ENCODE assay signal across 8 cellular contexts in genomic region chr21:46097826-46098286, GRCh38. TPM values are rescaled to one million over a fixed set of nuclear protein-coding genes. Genes with fewer than 3 reads are reported as not detected.
DNase-seq lines count a peak whose midpoint lies in the region; ATAC-seq and TF ChIP-seq lines count a peak whose summit lies in the region.

TSS of gene COL6A2 (plus strand) at chr21:46098112.

- peak in 1 of 2 experiments; percentile 6 for TF ChIP-seq CTCF in Caco-2 (IDR thresholded peaks at IDR 0.05; ENCODE audit: insufficient read depth in 1 of 2, low read depth in 1 of 2, low read length in 1 of 2, severe bottlenecking in 1 of 2, unreplicated experiment in 1 of 2)
- peak; percentile 12 for TF ChIP-seq CTCF in fibroblast of villous mesenchyme (IDR thresholded peaks at IDR 0.05; ENCODE audit: insufficient read depth, low read depth, low read length)
- TF ChIP-seq CTCF in neural progenitor cell (IDR thresholded peaks at IDR 0.05) = peak; percentile 35

- no peaks in the 10 kb centered on the region for H3K4me1 Mint-ChIP-seq in Caco-2 (ENCODE audit: low read depth, unreplicated experiment)
- H3K4me1 Mint-ChIP-seq in activated T-helper 2 cell treated with anti-CD3 and anti-CD28 coated beads, Interferon-gamma antibody, Interleukin-2, Interleukin-4, amounts not matched to agents 10 μg/mL and 5 μg/mL and 100 μg/mL, durations not matched to agents 14 hours and 24 hours and 36 hours (ENCODE audit: low read depth) = no peaks in the 10 kb centered on the region
- peaks cover 5% of the 10 kb centered on the region for H3K4me1 Mint-ChIP-seq in neural progenitor cell

- peak within 1 kb of the TSS; percentile 80 for H3K4me2 ChIP-seq in neural progenitor cell

- peaks cover 3% of the 10 kb centered on the region for H3K27me3 Mint-ChIP-seq in Caco-2 (ENCODE audit: insufficient read depth, unreplicated experiment)
- peaks cover 36% of the 10 kb centered on the region for H3K27me3 Mint-ChIP-seq in activated T-helper 2 cell treated with anti-CD3 and anti-CD28 coated beads, Interferon-gamma antibody, Interleukin-2, Interleukin-4, amounts not matched to agents 10 μg/mL and 5 μg/mL and 100 μg/mL, durations not matched to agents 14 hours and 24 hours and 36 hours (ENCODE audit: low read depth)
- H3K27me3 Mint-ChIP-seq in neural progenitor cell (ENCODE audit: insufficient read depth, low read depth) = peaks cover 13% of the 10 kb centered on the region

- intact Hi-C loops in Caco-2 (cut with micrococcal nuclease; ENCODE audit: unreplicated experiment) = loop anchor here (5.0 kb wide), 1 partner anchor 126 kb away; no protein-coding TSS in a partner anchor
- intact Hi-C loops in activated T-helper 2 cell treated with anti-CD3 and anti-CD28 coated beads, Interferon-gamma antibody, Interleukin-2, Interleukin-4, amounts not matched to agents 10 μg/mL and 5 μg/mL and 100 μg/mL, durations not matched to agents 14 hours and 24 hours and 36 hours (cut with micrococcal nuclease) = loop anchor here (2.0 kb wide), 1 partner anchor 125 kb away; no protein-coding TSS in a partner anchor

- H3K27ac ChIP-seq in neural progenitor cell (no peak within 1 kb of the TSS), thymus (ENCODE audit: low read depth) (peak within 1 kb of the TSS; percentile 46)

- no peak within 1 kb of the TSS for H3K27ac Mint-ChIP-seq in Caco-2 (ENCODE audit: unreplicated experiment)
- H3K27ac Mint-ChIP-seq in activated T-helper 2 cell treated with anti-CD3 and anti-CD28 coated beads, Interferon-gamma antibody, Interleukin-2, Interleukin-4, amounts not matched to agents 10 μg/mL and 5 μg/mL and 100 μg/mL, durations not matched to agents 14 hours and 24 hours and 36 hours = no peak within 1 kb of the TSS
- peak within 1 kb of the TSS; percentile 22 for H3K27ac Mint-ChIP-seq in neural progenitor cell

- H3K36me3 Mint-ChIP-seq in Caco-2 (ENCODE audit: insufficient read depth, unreplicated experiment) = no peaks in the 10 kb centered on the region
- H3K36me3 Mint-ChIP-seq in activated T-helper 2 cell treated with anti-CD3 and anti-CD28 coated beads, Interferon-gamma antibody, Interleukin-2, Interleukin-4, amounts not matched to agents 10 μg/mL and 5 μg/mL and 100 μg/mL, durations not matched to agents 14 hours and 24 hours and 36 hours (ENCODE audit: low read depth) = no peaks in the 10 kb centered on the region
- H3K36me3 Mint-ChIP-seq in neural progenitor cell = peaks cover 11% of the 10 kb centered on the region

- no peaks in the 10 kb centered on the region for H3F3A ChIP-seq in neural progenitor cell (ENCODE audit: low read depth)

- 2% methylated on average over 58 of the region's 58 CpGs for whole genome bisulfite sequencing in thymus

- no peak within 1 kb of the TSS for H3K9ac ChIP-seq in neural progenitor cell

- H3K36me3 ChIP-seq in Caco-2 (ENCODE audit: control insufficient read depth, insufficient read depth, low read length) = no peaks in the 10 kb centered on the region
- no peaks in the 10 kb centered on the region for H3K36me3 ChIP-seq in neural progenitor cell
- H3K36me3 ChIP-seq in thymus (ENCODE audit: control insufficient read depth, insufficient read depth) = no peaks in the 10 kb centered on the region

- H3K4me1 ChIP-seq in Caco-2 = no peaks in the 10 kb centered on the region
- H3K4me1 ChIP-seq in neural progenitor cell = no peaks in the 10 kb centered on the region
- H3K4me1 ChIP-seq in thymus (ENCODE audit: control insufficient read depth, insufficient read depth, low read length) = peaks cover 2% of the 10 kb centered on the region

- BruUV-seq in Caco-2 (replicated peaks; lab: Mats Ljungman, UMichigan) = no TSS peak

- no peak for ATAC-seq in HG03565 (IDR thresholded peaks at IDR 0.05; ENCODE audit: unreplicated experiment)

- no peaks in the 10 kb centered on the region; the same call in 1 of the 2 replicates for H3K27me3 ChIP-seq in Caco-2 (replicated peaks; ENCODE audit: control insufficient read depth, insufficient read depth, low read length)
- H3K27me3 ChIP-seq in neural progenitor cell = peaks cover 60% of the 10 kb centered on the region
- peaks cover 36% of the 10 kb centered on the region for H3K27me3 ChIP-seq in thymus (ENCODE audit: control insufficient read depth, insufficient read depth)

- H3K9me3 Mint-ChIP-seq in Caco-2 (ENCODE audit: unreplicated experiment) (peaks cover 8% of the 10 kb centered on the region), neural progenitor cell (peaks cover 24% of the 10 kb centered on the region)
- H3K9me3 Mint-ChIP-seq in activated T-helper 2 cell treated with anti-CD3 and anti-CD28 coated beads, Interferon-gamma antibody, Interleukin-2, Interleukin-4, amounts not matched to agents 10 μg/mL and 5 μg/mL and 100 μg/mL, durations not matched to agents 14 hours and 24 hours and 36 hours = peaks cover 9% of the 10 kb centered on the region

- H3K4me3 ChIP-seq in Caco-2 (ENCODE audit: low read depth, low read length) = peak within 1 kb of the TSS; percentile 50
- H3K4me3 ChIP-seq in fibroblast of villous mesenchyme (ENCODE audit: low read depth, low read length) = peak within 1 kb of the TSS; percentile 88
- H3K4me3 ChIP-seq in neural progenitor cell = peak within 1 kb of the TSS; percentile 73
- H3K4me3 ChIP-seq in thymus (ENCODE audit: low read length) = peak within 1 kb of the TSS; percentile 55

- peak within 1 kb of the TSS; percentile 43 for H3K4me3 Mint-ChIP-seq in Caco-2 (ENCODE audit: unreplicated experiment)
- H3K4me3 Mint-ChIP-seq in activated T-helper 2 cell treated with anti-CD3 and anti-CD28 coated beads, Interferon-gamma antibody, Interleukin-2, Interleukin-4, amounts not matched to agents 10 μg/mL and 5 μg/mL and 100 μg/mL, durations not matched to agents 14 hours and 24 hours and 36 hours (ENCODE audit: low read depth) = peak within 1 kb of the TSS; percentile 54
- H3K4me3 Mint-ChIP-seq in neural progenitor cell = peak within 1 kb of the TSS; percentile 83

- H2AFZ ChIP-seq in neural progenitor cell (replicated peaks) = peak within 1 kb of the TSS; percentile 91

- H3K79me2 ChIP-seq in neural progenitor cell (ENCODE audit: low read depth) = no peaks in the 10 kb centered on the region

- POLR2A ChIA-PET in Caco-2 (lab: Charles Lee) = no interaction called here

- DNase-seq in Caco-2 = peak; percentile 41 to 68
- peak; percentile 19 for DNase-seq in NCI-H460 (ENCODE audit: extremely low read depth, low read depth)
- DNase-seq in activated T-helper 2 cell treated with anti-CD3 and anti-CD28 coated beads, Interferon-gamma antibody, Interleukin-2, Interleukin-4, amounts not matched to agents 10 μg/mL and 5 μg/mL and 100 μg/mL, durations not matched to agents 14 hours and 24 hours and 36 hours (ENCODE audit: low spot score) = peak; percentile 39
- DNase-seq in fibroblast of villous mesenchyme (ENCODE audit: low read depth) = peak; percentile 74
- peak; percentile 84 for DNase-seq in neural progenitor cell (ENCODE audit: low spot score)
- no peak for DNase-seq in DMS114 treated with DMSO at 0.1 percent for 48 hours (lab: John Stamatoyannopoulos, UW; ENCODE audit: unreplicated experiment)

- CTCF ChIA-PET in Caco-2 (lab: Charles Lee) = no interaction called here

- no peaks in the 10 kb centered on the region for H4K20me1 ChIP-seq in neural progenitor cell (ENCODE audit: low read depth)

- peaks cover 10% of the 10 kb centered on the region; the same call in 1 of the 2 replicates for H3K9me3 ChIP-seq in Caco-2
- peaks cover 8% of the 10 kb centered on the region for H3K9me3 ChIP-seq in neural progenitor cell (ENCODE audit: low read depth)
- H3K9me3 ChIP-seq in thymus (ENCODE audit: control insufficient read depth) = no peaks in the 10 kb centered on the region

RNA-seq across cellular contexts. Expression of gene COL6A2, which starts in this region (rescaled TPM):
- total RNA-seq in Caco-2 (2022) (8.8 and 11.1 TPM in 2 replicates), fibroblast of villous mesenchyme (487 and 812 TPM in 2 replicates), neural progenitor cell (ENCODE audit: low replicate concordance) (5.2 and 22.8 TPM in 2 replicates)
- total RNA-seq in NCI-H460 (2014; rRNA removed; shearing (Covaris generic)) = 3.6 and 4.0 TPM in 2 replicates
- polyA plus RNA-seq in NCI-H460 (2014; cell fraction: nucleus; rRNA removed) = 7.1 and 9.1 TPM in 2 replicates
- total RNA-seq in activated T-helper 2 cell treated with anti-CD3 and anti-CD28 coated beads, Interferon-gamma antibody, Interleukin-2, Interleukin-4, amounts not matched to agents 10 μg/mL and 5 μg/mL and 100 μg/mL, durations not matched to agents 14 hours and 24 hours and 36 hours = 2.2 TPM in 2 replicates
- polyA plus RNA-seq in thymus = 182 TPM

Comparison
In these comparisons a context has a peak if more than half of its experiments do, and no peak if none do; other contexts are left out.
1. RNA of gene COL6A2 (total RNA-seq): 487 to 812 TPM in fibroblast of villous mesenchyme; 8.8 to 11.1 TPM in Caco-2, 5.2 to 22.8 TPM in neural progenitor cell, 3.6 to 4.0 TPM in NCI-H460 and 2.2 TPM in activated T-helper 2 cell treated with anti-CD3 and anti-CD28 coated beads, Interferon-gamma antibody, Interleukin-2, Interleukin-4, amounts not matched to agents 10 μg/mL and 5 μg/mL and 100 μg/mL, durations not matched to agents 14 hours and 24 hours and 36 hours; every median in the first group is over 10 times any median in the second.
2. Peak in every context shown above with its lines, with median percentiles within 50 percentile points of each other: H3K4me3 ChIP-seq and H3K4me3 Mint-ChIP-seq.